ENCODE assay signal across 14 cellular contexts in genomic region chr14:61219256-61219655, GRCh38.
DNase-seq lines count a peak whose midpoint lies in the region; ATAC-seq and TF ChIP-seq lines count a peak whose summit lies in the region.
"Had no signal": no experiment of that assay in that cellular context is flagged by ENCODE, and none has a peak within 500 bp of the region (broad histone marks: within the 10 kb centered on the region; RNA-seq: fewer than 3 reads in every experiment).

No MANE protein-coding gene starts in this region.

- H3K27ac ChIP-seq in PC-3 (ENCODE audit: low read length) = peak overlapping the region; percentile 75
- H3K27ac ChIP-seq in osteoblast (ENCODE audit: low read depth, low read length) = no peak overlapping the region
- H3K27ac ChIP-seq in transverse colon = no peak overlapping the region

- H3K27me3 Mint-ChIP-seq in chondrocyte (ENCODE audit: low read depth) = no peaks in the 10 kb centered on the region

- POLR2A ChIA-PET in PC-3 (lab: Charles Lee; ENCODE audit: unreplicated experiment) = no interaction called here

- H3K9ac ChIP-seq in PC-3 (ENCODE audit: low read length) = peak overlapping the region; percentile 22; the same call in 1 of the 2 replicates

- no peak overlapping the region for H3K27ac Mint-ChIP-seq in activated naive CD4-positive, alpha-beta T cell treated with anti-CD3 and anti-CD28 coated beads, Interleukin-2, amount 50 U/mL, for 72 hours
- peak overlapping the region; percentile 65 for H3K27ac Mint-ChIP-seq in chondrocyte (ENCODE audit: unreplicated experiment)
- H3K27ac Mint-ChIP-seq: CD4-positive, CD25-positive, alpha-beta regulatory T cell; GM23338 had no signal

- WGBS in transverse colon (ENCODE audit: low coverage in 1 of 2), 2 donors = 25 to 83% methylated on average over 1 of the region's 1 CpG

- no peaks in the 10 kb centered on the region for H3K9me2 ChIP-seq in PC-3 (replicated peaks; ENCODE audit: low read length)

- peaks cover 90% of the 10 kb centered on the region for H3K4me1 Mint-ChIP-seq in chondrocyte (ENCODE audit: low read depth)
- H3K4me1 Mint-ChIP-seq: CD4-positive, CD25-positive, alpha-beta regulatory T cell had no signal

- H4K20me1 ChIP-seq in PC-3 (ENCODE audit: low read length) (no peaks in the 10 kb centered on the region), osteoblast (ENCODE audit: insufficient read depth, low read length) (no peaks in the 10 kb centered on the region)

- no peak for TF ChIP-seq POLR2A in transverse colon (IDR thresholded peaks at IDR 0.05)

- H3K4me3 ChIP-seq in PC-3 (ENCODE audit: low read length) (no peak overlapping the region), osteoblast (ENCODE audit: insufficient read depth, low read length) (no peak overlapping the region), transverse colon (no peak overlapping the region)
- H3K4me3 ChIP-seq: GM23338 had no signal

- TF ChIP-seq CTCF in PC-3 (conservative IDR thresholded peaks at IDR 0.05; ENCODE audit: low read depth, low read length) = no peak
- no peak for TF ChIP-seq CTCF in chondrocyte (IDR thresholded peaks at IDR 0.05)
- TF ChIP-seq CTCF in osteoblast (IDR thresholded peaks at IDR 0.05; ENCODE audit: extremely low read depth, low read depth, low read length) = no peak
- TF ChIP-seq CTCF in transverse colon (IDR thresholded peaks at IDR 0.05) = no peak

- H3K4me1 ChIP-seq in PC-3 (ENCODE audit: insufficient read depth, low read length) = peaks cover 39% of the 10 kb centered on the region
- H3K4me1 ChIP-seq in osteoblast (ENCODE audit: insufficient read depth, low read length) = peaks cover 41% of the 10 kb centered on the region
- no peaks in the 10 kb centered on the region for H3K4me1 ChIP-seq in transverse colon

- H3K4me3 Mint-ChIP-seq in chondrocyte (ENCODE audit: unreplicated experiment) = no peak overlapping the region
- H3K4me3 Mint-ChIP-seq: CD4-positive, CD25-positive, alpha-beta regulatory T cell; GM23338 had no signal

- intact Hi-C loops in PC-3 (cut with micrococcal nuclease) = loop anchor here (1.0 kb wide), 1 partner anchor 34 kb away; no protein-coding TSS in a partner anchor
- intact Hi-C loops in transverse colon (cut with DNase I; ENCODE audit: low total_unique reads) = no loop called here

- H3K9me3 ChIP-seq in PC-3 (ENCODE audit: low read length) = no peaks in the 10 kb centered on the region
- no peaks in the 10 kb centered on the region for H3K9me3 ChIP-seq in osteoblast (ENCODE audit: low read depth, low read length)
- H3K9me3 ChIP-seq in transverse colon = no peaks in the 10 kb centered on the region

- H3K36me3 ChIP-seq in PC-3 (ENCODE audit: low read depth, low read length) (no peaks in the 10 kb centered on the region), osteoblast (ENCODE audit: insufficient read depth, low read length) (no peaks in the 10 kb centered on the region), transverse colon (no peaks in the 10 kb centered on the region)

- BruUV-seq in PC-3 (replicated peaks; lab: Mats Ljungman, UMichigan) = no TSS peak

- no peak for DNase-seq in activated naive CD4-positive, alpha-beta T cell treated with anti-CD3 and anti-CD28 coated beads, Interleukin-2, amount 50 U/mL, for 72 hours (ENCODE audit: low spot score in 2 of 2)
- no peak for DNase-seq in activated naive CD4-positive, alpha-beta T cell (lab: John Stamatoyannopoulos, UW)
- DNase-seq in PC-3 (peak; percentile 59), chondrocyte (ENCODE audit: low spot score) (no peak), osteoblast (ENCODE audit: insufficient read length, low spot score, missing footprints) (no peak), OCI-M1 (lab: John Stamatoyannopoulos, UW) (no peak), NCI-H2196 treated with DMSO at 0.1 percent for 48 hours (lab: John Stamatoyannopoulos, UW; ENCODE audit: unreplicated experiment) (no peak), transverse colon (no peak)
- DNase-seq: Calu3; CD4-positive, CD25-positive, alpha-beta regulatory T cell; Karpas-422; NCI-H187 treated with DMSO at 0.1 percent for 48 hours; RPMI8226 had no signal

- no peaks in the 10 kb centered on the region for H3K27me3 ChIP-seq in PC-3 (ENCODE audit: low read length)
- no peaks in the 10 kb centered on the region for H3K27me3 ChIP-seq in osteoblast (ENCODE audit: insufficient read depth, low read length)
- H3K27me3 ChIP-seq in transverse colon = peaks cover 28% of the 10 kb centered on the region

- in situ Hi-C loops in transverse colon (cut with MboI; ENCODE audit: low pct_ligation_motif_present in 1 of 4, low pct_unique_long_range_greater_than_20kb in 1 of 4, low sequenced_read_pairs in 3 of 4) = no loop called here

- CTCF ChIA-PET in PC-3 (lab: Charles Lee) = interaction anchor here (0.6 to 0.9 kb wide), 2 partner anchors 23 to 60 kb away, joined by 3 to 4 read pairs; no protein-coding TSS in a partner anchor

- no peaks in the 10 kb centered on the region for H3K9me3 Mint-ChIP-seq in activated naive CD4-positive, alpha-beta T cell treated with anti-CD3 and anti-CD28 coated beads, Interleukin-2, amount 50 U/mL, for 72 hours
- no peaks in the 10 kb centered on the region for H3K9me3 Mint-ChIP-seq in chondrocyte (ENCODE audit: low read depth)
- H3K9me3 Mint-ChIP-seq: GM23338 had no signal

- no peaks in the 10 kb centered on the region for H3F3A ChIP-seq in PC-3 (ENCODE audit: low read length, unreplicated experiment)

- no peak for TF ChIP-seq EP300 in transverse colon (IDR thresholded peaks at IDR 0.05; ENCODE audit: low read depth)

- peak overlapping the region; percentile 64 for H3K4me2 ChIP-seq in PC-3 (ENCODE audit: low read length)
- H3K4me2 ChIP-seq in osteoblast (ENCODE audit: insufficient read depth, low read length) = peak overlapping the region; percentile 6

- H3K79me2 ChIP-seq in PC-3 (ENCODE audit: low read length) (no peaks in the 10 kb centered on the region), osteoblast (ENCODE audit: insufficient read depth, low read length) (no peaks in the 10 kb centered on the region)

- H2AFZ ChIP-seq in PC-3 (ENCODE audit: low read length) (peak overlapping the region; percentile 51), osteoblast (ENCODE audit: low read length) (no peak overlapping the region)

- peak; percentile 26 to 56 for ATAC-seq in activated naive CD4-positive, alpha-beta T cell treated with anti-CD3 and anti-CD28 coated beads, Interleukin-2, amount 50 U/mL, for 72 hours
- ATAC-seq in PC-3 = peak; percentile 28

- H3K36me3 Mint-ChIP-seq in activated naive CD4-positive, alpha-beta T cell treated with anti-CD3 and anti-CD28 coated beads, Interleukin-2, amount 50 U/mL, for 72 hours = no peaks in the 10 kb centered on the region
- H3K36me3 Mint-ChIP-seq in chondrocyte (ENCODE audit: low read depth) = no peaks in the 10 kb centered on the region
- H3K36me3 Mint-ChIP-seq: CD4-positive, CD25-positive, alpha-beta regulatory T cell had no signal
